ENCODE assay signal across 17 cellular contexts in genomic region chr7:129370812-129371211, GRCh38.
DNase-seq lines count a peak whose midpoint lies in the region; ATAC-seq lines count a peak whose summit lies in the region.
"Had no signal": no experiment of that assay in that cellular context is flagged by ENCODE, and none has a peak within 500 bp of the region (broad histone marks: within the 10 kb centered on the region; RNA-seq: fewer than 3 reads in every experiment).

No MANE protein-coding gene starts in this region.

- H3K9ac ChIP-seq in mesendoderm (ENCODE audit: low read length) = no peak overlapping the region

- H2AK5ac ChIP-seq in mesendoderm (ENCODE audit: low read length) = no peak overlapping the region

- H3K27ac ChIP-seq in mesendoderm (ENCODE audit: low read depth, low read length) = no peak overlapping the region
- H3K27ac ChIP-seq: right atrium auricular region had no signal

- no peak overlapping the region for H3K4ac ChIP-seq in mesendoderm (ENCODE audit: low read depth, low read length)

- no peaks in the 10 kb centered on the region for H3K27me3 ChIP-seq in mesendoderm (ENCODE audit: insufficient read depth, low read length, poor library complexity)
- H3K27me3 ChIP-seq: right atrium auricular region had no signal

- H3K36me3 ChIP-seq in mesendoderm (ENCODE audit: control insufficient read depth, insufficient read depth, low read length) = no peaks in the 10 kb centered on the region
- H3K36me3 ChIP-seq: right atrium auricular region had no signal

- no peak overlapping the region for H2BK120ac ChIP-seq in mesendoderm (ENCODE audit: low read depth, low read length)

- H3K4me1 ChIP-seq in mesendoderm (ENCODE audit: control insufficient read depth, low read depth, low read length) = peaks cover 6% of the 10 kb centered on the region

- ATAC-seq in HG03571 (IDR thresholded peaks at IDR 0.05; ENCODE audit: unreplicated experiment) = no peak
- ATAC-seq in HG03457 (IDR thresholded peaks at IDR 0.05; ENCODE audit: unreplicated experiment) = no peak
- ATAC-seq in GM21390 (IDR thresholded peaks at IDR 0.05; ENCODE audit: unreplicated experiment) = no peak
- ATAC-seq: naive thymus-derived CD8-positive, alpha-beta T cell had no signal

- H4K8ac ChIP-seq in mesendoderm (ENCODE audit: low read depth, low read length) = no peak overlapping the region

- no peak overlapping the region for H2BK5ac ChIP-seq in mesendoderm (ENCODE audit: low read length)

- no peak overlapping the region for H3K18ac ChIP-seq in mesendoderm (ENCODE audit: low read length)

- no peak overlapping the region for H3K23ac ChIP-seq in mesendoderm (ENCODE audit: low read length)

- H3K79me2 ChIP-seq in mesendoderm (ENCODE audit: control insufficient read depth, insufficient read depth, low read length) = no peaks in the 10 kb centered on the region

- DNase-seq in DMS79 treated with DMSO at 0.1 percent for 48 hours (lab: John Stamatoyannopoulos, UW) (peak; percentile 65), Kasumi-1 (lab: John Stamatoyannopoulos, UW) (peak; percentile 17 to 24), astrocyte of the hippocampus (ENCODE audit: low read depth, low spot score) (peak; percentile 33), mesendoderm (peak; percentile 53), SIG-M5 treated with dmso at 0.1 percent for 504 hours (lab: John Stamatoyannopoulos, UW; ENCODE audit: unreplicated experiment) (no peak)
- DNase-seq: caudate nucleus; EL; head of caudate nucleus; KG1; naive thymus-derived CD8-positive, alpha-beta T cell; NCI-H2081 treated with DMSO at 0.1 percent for 48 hours; stimulated activated CD4-positive, alpha-beta T cell treated with anti-CD3 and anti-CD28 coated beads, Interleukin-2, amount 100 ng/mL, for 24 hours; trophoblast cell had no signal

- no CpG with 5 or more reads among the region's 5 CpGs for WGBS in mesendoderm (ENCODE audit: extremely low coverage, insufficient coverage, low lambda C conversion rate)

- no peak overlapping the region for H4K5ac ChIP-seq in mesendoderm (ENCODE audit: low read length)

- H3K4me3 ChIP-seq in mesendoderm (ENCODE audit: low read length) = no peak overlapping the region
- H3K4me3 ChIP-seq: right atrium auricular region had no signal

- no peak overlapping the region for H3K56ac ChIP-seq in mesendoderm (ENCODE audit: low read length)

- H2BK15ac ChIP-seq in mesendoderm (replicated peaks; ENCODE audit: low read depth) = no peak overlapping the region

- H3K4me2 ChIP-seq in mesendoderm (ENCODE audit: low read length) = no peak overlapping the region

- no peaks in the 10 kb centered on the region for H3K79me1 ChIP-seq in mesendoderm (ENCODE audit: low read length)
